Comparison of ENCODE assay signal across 1 cellular context in the genomic region with DNA sequence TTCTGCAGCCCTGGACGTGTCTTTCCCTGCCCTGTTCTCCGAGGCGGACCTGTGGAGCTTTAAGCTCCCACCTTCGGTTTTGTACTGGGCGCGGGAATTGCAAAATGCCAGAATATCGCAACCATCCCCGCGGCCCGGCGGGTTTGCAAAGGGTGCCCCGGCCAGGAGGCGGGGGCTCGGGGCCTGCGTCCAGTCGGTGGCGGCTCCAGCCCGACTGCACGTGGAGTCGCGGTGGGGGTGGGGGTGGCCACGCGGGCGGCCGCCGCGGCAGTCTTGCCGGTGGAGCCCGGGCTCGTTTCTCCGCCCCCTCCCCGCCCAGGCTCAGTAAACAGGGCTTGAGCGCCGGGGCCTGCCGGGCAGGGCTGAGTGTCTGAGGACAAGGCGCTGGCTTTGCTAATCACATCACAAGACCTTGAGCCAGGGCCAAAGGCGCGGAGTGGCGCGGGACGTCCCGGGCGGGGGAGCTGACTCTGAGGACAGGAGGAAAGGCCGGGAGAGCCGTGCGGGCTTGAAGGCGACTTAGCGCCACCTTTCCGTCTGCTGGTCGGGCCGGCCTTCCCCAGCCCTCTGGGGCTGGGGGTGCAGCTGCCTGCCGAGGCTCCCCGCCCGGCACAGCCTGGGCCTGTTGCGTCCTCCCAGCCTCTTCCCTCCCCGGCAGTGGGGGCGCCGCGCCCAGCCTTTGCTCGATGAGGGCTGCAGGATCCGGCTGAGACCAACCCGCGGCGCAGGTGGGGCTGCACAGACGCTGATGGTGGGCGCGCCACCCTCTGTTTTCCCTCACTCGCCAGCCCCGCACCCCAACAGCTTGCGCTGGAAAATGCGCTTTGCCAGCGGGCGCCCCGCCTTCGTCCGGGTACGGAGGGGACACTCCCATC.
TF ChIP-seq lines count a peak whose summit lies in the region.

No MANE protein-coding gene starts in this region.

TF ChIP-seq in K562, 482 proteins besides CTCF, POLR2A, EP300 and RAD21 (continued from another document and continues in another):
- TF ChIP-seq PTBP1 (IDR thresholded peaks at IDR 0.05; ENCODE audit: low read depth, low read length) (no peak), HOXB6 (CRISPR knock-in tag; IDR thresholded peaks at IDR 0.05; ENCODE audit: borderline replicate concordance) (no peak), KHSRP (IDR thresholded peaks at IDR 0.05) (no peak), ESRRA (IDR thresholded peaks at IDR 0.05; ENCODE audit: borderline replicate concordance, low read depth) (no peak; the same call in 1 of the 2 replicates), COPS2 (conservative IDR thresholded peaks at IDR 0.05) (no peak), ZNF41 (CRISPR knock-in tag; conservative IDR thresholded peaks at IDR 0.05) (no peak), ZNF766 (CRISPR knock-in tag; conservative IDR thresholded peaks at IDR 0.05) (no peak), FOXK2 (conservative IDR thresholded peaks at IDR 0.05 in 1 of 2, IDR thresholded peaks at IDR 0.05 in 1 of 2; ENCODE audit: low read depth in 2 of 2) (peak; percentile 63 to 87; a peak in 3 of 4 replicates), SMARCB1 (IDR thresholded peaks at IDR 0.05; ENCODE audit: insufficient read length, low read depth) (no peak), NCOR1 (IDR thresholded peaks at IDR 0.05) (no peak), CREB1 (IDR thresholded peaks at IDR 0.05) (no peak; the same call in 1 of the 2 replicates), CREB1 (CRISPR knock-in tag; IDR thresholded peaks at IDR 0.05) (no peak), SMAD4 (CRISPR knock-in tag; conservative IDR thresholded peaks at IDR 0.05) (peak; percentile 64), SAFB (IDR thresholded peaks at IDR 0.05; ENCODE audit: borderline replicate concordance, low read depth, low read length) (0 out of 2 replicates have a peak, but pooled peaks have one; percentile 12), NCOA2 (IDR thresholded peaks at IDR 0.05; ENCODE audit: partially characterized antibody in 2 of 2) (no peak), STAT5B (CRISPR knock-in tag; IDR thresholded peaks at IDR 0.05) (no peak), ZNF3 (CRISPR knock-in tag; IDR thresholded peaks at IDR 0.05) (no peak), NCOA1 (IDR thresholded peaks at IDR 0.05; ENCODE audit: low read depth) (no peak), TRIM24 (IDR thresholded peaks at IDR 0.05) (no peak; a peak in 1 of 4 replicates), KDM5B (IDR thresholded peaks at IDR 0.05; ENCODE audit: insufficient replicate concordance, low read depth, low read length) (no peak), BCL6 (CRISPR knock-in tag; IDR thresholded peaks at IDR 0.05) (no peak), ZBTB17 (CRISPR knock-in tag; IDR thresholded peaks at IDR 0.05) (peak; percentile 26; the same call in 1 of the 2 replicates), NONO (IDR thresholded peaks at IDR 0.05; ENCODE audit: low read depth in 2 of 2, low read length in 1 of 2) (peak in 1 of 2 experiments; percentile 8; a peak in 1 of 4 replicates), CBFA2T3 (IDR thresholded peaks at IDR 0.05) (0 out of 2 replicates have a peak, but pooled peaks have one; percentile 3), ZNF668 (CRISPR knock-in tag; IDR thresholded peaks at IDR 0.05) (no peak), HNRNPK (IDR thresholded peaks at IDR 0.05; ENCODE audit: low read depth, low read length, poor library complexity, severe bottlenecking) (no peak), NR4A1 (CRISPR knock-in tag; IDR thresholded peaks at IDR 0.05) (no peak; the same call in 1 of the 2 replicates), NR4A1 (tag; IDR thresholded peaks at IDR 0.05) (no peak), CREM (IDR thresholded peaks at IDR 0.05; ENCODE audit: low read depth) (peak; percentile 21; the same call in 1 of the 2 replicates), CHCHD3 (CRISPR knock-in tag; IDR thresholded peaks at IDR 0.05) (no peak), ZNF263 (CRISPR knock-in tag; IDR thresholded peaks at IDR 0.05; ENCODE audit: borderline replicate concordance) (peak; percentile 8; the same call in 1 of the 2 replicates), ELF4 (CRISPR knock-in tag; IDR thresholded peaks at IDR 0.05) (no peak), ZNF583 (CRISPR knock-in tag; IDR thresholded peaks at IDR 0.05) (no peak), HMGN3 (IDR thresholded peaks at IDR 0.05; ENCODE audit: borderline replicate concordance, extremely low read depth, insufficient read length, low read depth, low read length) (peak; percentile 93), GATA2 (CRISPR knock-in tag; IDR thresholded peaks at IDR 0.05) (no peak), ZNF561 (CRISPR knock-in tag; conservative IDR thresholded peaks at IDR 0.05) (no peak), ZNF764 (CRISPR knock-in tag; IDR thresholded peaks at IDR 0.05; ENCODE audit: low read depth) (no peak), TAF15 (IDR thresholded peaks at IDR 0.05; ENCODE audit: low read depth, low read length) (no peak), ZNF12 (CRISPR knock-in tag; IDR thresholded peaks at IDR 0.05) (no peak), MAZ (CRISPR knock-in tag; conservative IDR thresholded peaks at IDR 0.05 in 1 of 2, IDR thresholded peaks at IDR 0.05 in 1 of 2) (peak; percentile 22 to 45; a peak in 3 of 4 replicates), SUPT5H (IDR thresholded peaks at IDR 0.05) (peak; percentile 25; the same call in 1 of the 2 replicates), ZEB2 (IDR thresholded peaks at IDR 0.05) (no peak), YBX1 (IDR thresholded peaks at IDR 0.05) (no peak), TEAD1 (CRISPR knock-in tag; IDR thresholded peaks at IDR 0.05) (peak in 1 of 2 experiments; percentile 14; a peak in 1 of 4 replicates)
- TF ChIP-seq, protein P1, sequence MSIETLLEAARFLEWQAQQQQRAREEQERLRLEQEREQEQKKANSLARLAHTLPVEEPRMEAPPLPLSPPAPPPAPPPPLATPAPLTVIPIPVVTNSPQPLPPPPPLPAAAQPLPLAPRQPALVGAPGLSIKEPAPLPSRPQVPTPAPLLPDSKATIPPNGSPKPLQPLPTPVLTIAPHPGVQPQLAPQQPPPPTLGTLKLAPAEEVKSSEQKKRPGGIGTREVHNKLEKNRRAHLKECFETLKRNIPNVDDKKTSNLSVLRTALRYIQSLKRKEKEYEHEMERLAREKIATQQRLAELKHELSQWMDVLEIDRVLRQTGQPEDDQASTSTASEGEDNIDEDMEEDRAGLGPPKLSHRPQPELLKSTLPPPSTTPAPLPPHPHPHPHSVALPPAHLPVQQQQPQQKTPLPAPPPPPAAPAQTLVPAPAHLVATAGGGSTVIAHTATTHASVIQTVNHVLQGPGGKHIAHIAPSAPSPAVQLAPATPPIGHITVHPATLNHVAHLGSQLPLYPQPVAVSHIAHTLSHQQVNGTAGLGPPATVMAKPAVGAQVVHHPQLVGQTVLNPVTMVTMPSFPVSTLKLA (conservative IDR thresholded peaks at IDR 0.05) = no peak
- TF ChIP-seq, protein P2, sequence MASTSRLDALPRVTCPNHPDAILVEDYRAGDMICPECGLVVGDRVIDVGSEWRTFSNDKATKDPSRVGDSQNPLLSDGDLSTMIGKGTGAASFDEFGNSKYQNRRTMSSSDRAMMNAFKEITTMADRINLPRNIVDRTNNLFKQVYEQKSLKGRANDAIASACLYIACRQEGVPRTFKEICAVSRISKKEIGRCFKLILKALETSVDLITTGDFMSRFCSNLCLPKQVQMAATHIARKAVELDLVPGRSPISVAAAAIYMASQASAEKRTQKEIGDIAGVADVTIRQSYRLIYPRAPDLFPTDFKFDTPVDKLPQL (IDR thresholded peaks at IDR 0.05; ENCODE audit: extremely low read depth, insufficient read length) = no peak
- TF ChIP-seq, protein P3, sequence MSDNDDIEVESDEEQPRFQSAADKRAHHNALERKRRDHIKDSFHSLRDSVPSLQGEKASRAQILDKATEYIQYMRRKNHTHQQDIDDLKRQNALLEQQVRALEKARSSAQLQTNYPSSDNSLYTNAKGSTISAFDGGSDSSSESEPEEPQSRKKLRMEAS (CRISPR knock-in tag; IDR thresholded peaks at IDR 0.05) = peak; percentile 96
- TF ChIP-seq, protein P4, sequence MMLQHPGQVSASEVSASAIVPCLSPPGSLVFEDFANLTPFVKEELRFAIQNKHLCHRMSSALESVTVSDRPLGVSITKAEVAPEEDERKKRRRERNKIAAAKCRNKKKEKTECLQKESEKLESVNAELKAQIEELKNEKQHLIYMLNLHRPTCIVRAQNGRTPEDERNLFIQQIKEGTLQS (IDR thresholded peaks at IDR 0.05) = no peak
- TF ChIP-seq, protein P4 (CRISPR knock-in tag; conservative IDR thresholded peaks at IDR 0.05) = 0 out of 2 replicates have a peak, but pooled peaks have one; percentile 30
- TF ChIP-seq, protein P5, sequence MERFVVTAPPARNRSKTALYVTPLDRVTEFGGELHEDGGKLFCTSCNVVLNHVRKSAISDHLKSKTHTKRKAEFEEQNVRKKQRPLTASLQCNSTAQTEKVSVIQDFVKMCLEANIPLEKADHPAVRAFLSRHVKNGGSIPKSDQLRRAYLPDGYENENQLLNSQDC (CRISPR knock-in tag; IDR thresholded peaks at IDR 0.05) = no peak
- TF ChIP-seq, protein P6, sequence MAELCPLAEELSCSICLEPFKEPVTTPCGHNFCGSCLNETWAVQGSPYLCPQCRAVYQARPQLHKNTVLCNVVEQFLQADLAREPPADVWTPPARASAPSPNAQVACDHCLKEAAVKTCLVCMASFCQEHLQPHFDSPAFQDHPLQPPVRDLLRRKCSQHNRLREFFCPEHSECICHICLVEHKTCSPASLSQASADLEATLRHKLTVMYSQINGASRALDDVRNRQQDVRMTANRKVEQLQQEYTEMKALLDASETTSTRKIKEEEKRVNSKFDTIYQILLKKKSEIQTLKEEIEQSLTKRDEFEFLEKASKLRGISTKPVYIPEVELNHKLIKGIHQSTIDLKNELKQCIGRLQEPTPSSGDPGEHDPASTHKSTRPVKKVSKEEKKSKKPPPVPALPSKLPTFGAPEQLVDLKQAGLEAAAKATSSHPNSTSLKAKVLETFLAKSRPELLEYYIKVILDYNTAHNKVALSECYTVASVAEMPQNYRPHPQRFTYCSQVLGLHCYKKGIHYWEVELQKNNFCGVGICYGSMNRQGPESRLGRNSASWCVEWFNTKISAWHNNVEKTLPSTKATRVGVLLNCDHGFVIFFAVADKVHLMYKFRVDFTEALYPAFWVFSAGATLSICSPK (IDR thresholded peaks at IDR 0.05; ENCODE audit: borderline replicate concordance) = no peak
- TF ChIP-seq, protein P7, sequence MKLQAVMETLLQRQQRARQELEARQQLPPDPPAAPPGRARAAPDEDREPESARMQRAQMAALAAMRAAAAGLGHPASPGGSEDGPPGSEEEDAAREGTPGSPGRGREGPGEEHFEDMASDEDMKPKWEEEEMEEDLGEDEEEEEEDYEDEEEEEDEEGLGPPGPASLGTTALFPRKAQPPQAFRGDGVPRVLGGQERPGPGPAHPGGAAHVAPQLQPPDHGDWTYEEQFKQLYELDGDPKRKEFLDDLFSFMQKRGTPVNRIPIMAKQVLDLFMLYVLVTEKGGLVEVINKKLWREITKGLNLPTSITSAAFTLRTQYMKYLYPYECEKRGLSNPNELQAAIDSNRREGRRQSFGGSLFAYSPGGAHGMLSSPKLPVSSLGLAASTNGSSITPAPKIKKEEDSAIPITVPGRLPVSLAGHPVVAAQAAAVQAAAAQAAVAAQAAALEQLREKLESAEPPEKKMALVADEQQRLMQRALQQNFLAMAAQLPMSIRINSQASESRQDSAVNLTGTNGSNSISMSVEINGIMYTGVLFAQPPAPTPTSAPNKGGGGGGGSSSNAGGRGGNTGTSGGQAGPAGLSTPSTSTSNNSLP (IDR thresholded peaks at IDR 0.05; ENCODE audit: borderline replicate concordance, low read depth, low read length) = no peak
- TF ChIP-seq, protein P8, sequence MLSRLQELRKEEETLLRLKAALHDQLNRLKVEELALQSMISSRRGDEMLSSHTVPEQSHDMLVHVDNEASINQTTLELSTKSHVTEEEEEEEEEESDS (CRISPR knock-in tag; IDR thresholded peaks at IDR 0.05) = no peak
- TF ChIP-seq, protein P9, sequence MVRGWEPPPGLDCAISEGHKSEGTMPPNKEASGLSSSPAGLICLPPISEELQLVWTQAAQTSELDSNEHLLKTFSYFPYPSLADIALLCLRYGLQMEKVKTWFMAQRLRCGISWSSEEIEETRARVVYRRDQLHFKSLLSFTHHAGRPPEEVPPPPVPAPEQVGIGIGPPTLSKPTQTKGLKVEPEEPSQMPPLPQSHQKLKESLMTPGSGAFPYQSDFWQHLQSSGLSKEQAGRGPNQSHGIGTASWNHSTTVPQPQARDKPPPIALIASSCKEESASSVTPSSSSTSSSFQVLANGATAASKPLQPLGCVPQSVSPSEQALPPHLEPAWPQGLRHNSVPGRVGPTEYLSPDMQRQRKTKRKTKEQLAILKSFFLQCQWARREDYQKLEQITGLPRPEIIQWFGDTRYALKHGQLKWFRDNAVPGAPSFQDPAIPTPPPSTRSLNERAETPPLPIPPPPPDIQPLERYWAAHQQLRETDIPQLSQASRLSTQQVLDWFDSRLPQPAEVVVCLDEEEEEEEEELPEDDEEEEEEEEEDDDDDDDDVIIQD (CRISPR knock-in tag; IDR thresholded peaks at IDR 0.05) = no peak
- TF ChIP-seq, protein P10, sequence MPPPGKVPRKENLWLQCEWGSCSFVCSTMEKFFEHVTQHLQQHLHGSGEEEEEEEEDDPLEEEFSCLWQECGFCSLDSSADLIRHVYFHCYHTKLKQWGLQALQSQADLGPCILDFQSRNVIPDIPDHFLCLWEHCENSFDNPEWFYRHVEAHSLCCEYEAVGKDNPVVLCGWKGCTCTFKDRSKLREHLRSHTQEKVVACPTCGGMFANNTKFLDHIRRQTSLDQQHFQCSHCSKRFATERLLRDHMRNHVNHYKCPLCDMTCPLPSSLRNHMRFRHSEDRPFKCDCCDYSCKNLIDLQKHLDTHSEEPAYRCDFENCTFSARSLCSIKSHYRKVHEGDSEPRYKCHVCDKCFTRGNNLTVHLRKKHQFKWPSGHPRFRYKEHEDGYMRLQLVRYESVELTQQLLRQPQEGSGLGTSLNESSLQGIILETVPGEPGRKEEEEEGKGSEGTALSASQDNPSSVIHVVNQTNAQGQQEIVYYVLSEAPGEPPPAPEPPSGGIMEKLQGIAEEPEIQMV (tag; conservative IDR thresholded peaks at IDR 0.05; ENCODE audit: low read depth) = no peak
- TF ChIP-seq, protein P11, sequence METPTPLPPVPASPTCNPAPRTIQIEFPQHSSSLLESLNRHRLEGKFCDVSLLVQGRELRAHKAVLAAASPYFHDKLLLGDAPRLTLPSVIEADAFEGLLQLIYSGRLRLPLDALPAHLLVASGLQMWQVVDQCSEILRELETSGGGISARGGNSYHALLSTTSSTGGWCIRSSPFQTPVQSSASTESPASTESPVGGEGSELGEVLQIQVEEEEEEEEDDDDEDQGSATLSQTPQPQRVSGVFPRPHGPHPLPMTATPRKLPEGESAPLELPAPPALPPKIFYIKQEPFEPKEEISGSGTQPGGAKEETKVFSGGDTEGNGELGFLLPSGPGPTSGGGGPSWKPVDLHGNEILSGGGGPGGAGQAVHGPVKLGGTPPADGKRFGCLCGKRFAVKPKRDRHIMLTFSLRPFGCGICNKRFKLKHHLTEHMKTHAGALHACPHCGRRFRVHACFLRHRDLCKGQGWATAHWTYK (CRISPR knock-in tag; IDR thresholded peaks at IDR 0.05) = peak; percentile 76; the same call in 1 of the 2 replicates
- TF ChIP-seq, protein P12, sequence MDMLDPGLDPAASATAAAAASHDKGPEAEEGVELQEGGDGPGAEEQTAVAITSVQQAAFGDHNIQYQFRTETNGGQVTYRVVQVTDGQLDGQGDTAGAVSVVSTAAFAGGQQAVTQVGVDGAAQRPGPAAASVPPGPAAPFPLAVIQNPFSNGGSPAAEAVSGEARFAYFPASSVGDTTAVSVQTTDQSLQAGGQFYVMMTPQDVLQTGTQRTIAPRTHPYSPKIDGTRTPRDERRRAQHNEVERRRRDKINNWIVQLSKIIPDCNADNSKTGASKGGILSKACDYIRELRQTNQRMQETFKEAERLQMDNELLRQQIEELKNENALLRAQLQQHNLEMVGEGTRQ (CRISPR knock-in tag; IDR thresholded peaks at IDR 0.05) = 0 out of 2 replicates have a peak, but pooled peaks have one; percentile 3
